11 cellular contexts compared by ENCODE assay signal in genomic region chr12:109763201-109763841, GRCh38. TPM values are rescaled to one million over a fixed set of nuclear protein-coding genes. Genes with fewer than 3 reads are reported as not detected.
A peak's percentile ranks its signal among the peaks of the same experiment; 100 is the strongest.
DNase-seq lines count a peak whose midpoint lies in the region; ATAC-seq, FAIRE-seq and TF ChIP-seq lines count a peak whose summit lies in the region.
"Had no signal": no experiment of that assay in that cellular context is flagged by ENCODE, and none has a peak within 500 bp of the region (broad histone marks: within the 10 kb centered on the region; RNA-seq: fewer than 3 reads in every experiment).

No MANE protein-coding gene starts in this region.

- H3K36me3 ChIP-seq in adrenal gland (replicated peaks in 1 of 2): no peaks in the 10 kb centered on the region
- H3K36me3 ChIP-seq in HepG2 (replicated peaks in 1 of 2; ENCODE audit: control insufficient read depth in 1 of 2, insufficient read depth in 2 of 2, low read length in 2 of 2): peaks cover 0 to 12% of the 10 kb centered on the region in 2 experiments; a peak in 2 of 5 replicates
- no peaks in the 10 kb centered on the region for H3K36me3 ChIP-seq in CD4-positive, alpha-beta memory T cell (ENCODE audit: insufficient read depth, low read length)
- H3K36me3 ChIP-seq: HAP-1 had no signal

- no peak overlapping the region for H3K4me2 ChIP-seq in HepG2 (ENCODE audit: low read depth, low read length)

- H3K27me3 Mint-ChIP-seq in CD14-positive monocyte (ENCODE audit: low read depth in 3 of 3): peaks cover 4 to 7% (median 6%) of the 10 kb centered on the region in 3 donors
- H3K27me3 Mint-ChIP-seq in CD4-positive, alpha-beta memory T cell: no peaks in the 10 kb centered on the region
- H3K27me3 Mint-ChIP-seq: progenitor cell of endocrine pancreas had no signal

- no peak for ATAC-seq in HepG2
- ATAC-seq in GM18873 (IDR thresholded peaks at IDR 0.05; ENCODE audit: low FRiP score, unreplicated experiment): no peak

- 17 to 85% (median 39%) methylated on average over 1 to 3 of the region's 3 CpGs for WGBS in adrenal gland, 4 donors
- WGBS in HepG2 (ENCODE audit: low lambda C conversion rate): 100% methylated on average over 1 of the region's 3 CpGs

- POLR2A ChIA-PET in HepG2 (lab: Yijun Ruan, JAX): no interaction called here
- POLR2A ChIA-PET in CD4-positive, alpha-beta memory T cell (lab: Charles Lee; ENCODE audit: partially characterized antibody): no interaction called here

- intact Hi-C loops in CD14-positive monocyte (cut with micrococcal nuclease) (no loop called here), adrenal gland (cut with DNase I) (no loop called here), HepG2 (cut with micrococcal nuclease; ENCODE audit: unreplicated experiment) (no loop called here)
- intact Hi-C loops in CD4-positive, alpha-beta memory T cell (cut with micrococcal nuclease): no loop called here

- peak overlapping the region; percentile 52 to 89 (median 65) for H3K27ac Mint-ChIP-seq in CD14-positive monocyte
- H3K27ac Mint-ChIP-seq in CD4-positive, alpha-beta memory T cell: peak overlapping the region in 1 of 7 donors; percentile 36
- H3K27ac Mint-ChIP-seq: progenitor cell of endocrine pancreas had no signal

- BruUV-seq in HepG2 (replicated peaks; lab: Mats Ljungman, UMichigan): no TSS peak

- H3K4me1 ChIP-seq in adrenal gland (replicated peaks in 1 of 2): peaks cover 26 to 31% of the 10 kb centered on the region in 2 donors
- peaks cover 16% of the 10 kb centered on the region for H3K4me1 ChIP-seq in HepG2 (ENCODE audit: insufficient read depth, low read length)
- H3K4me1 ChIP-seq in CD4-positive, alpha-beta memory T cell (ENCODE audit: insufficient read depth, low read length): no peaks in the 10 kb centered on the region
- H3K4me1 ChIP-seq: HAP-1 had no signal

- H3K9me3 ChIP-seq in adrenal gland (replicated peaks in 1 of 3) (peaks cover 0 to 5% (median 0%) of the 10 kb centered on the region in 3 donors), HepG2 (ENCODE audit: low read length) (no peaks in the 10 kb centered on the region)
- no peaks in the 10 kb centered on the region for H3K9me3 ChIP-seq in CD4-positive, alpha-beta memory T cell (ENCODE audit: control insufficient read depth in 1 of 2, low read length in 2 of 2)
- H3K9me3 ChIP-seq: HAP-1 had no signal

- H3K9ac ChIP-seq in HepG2 (ENCODE audit: insufficient read depth, low read depth, low read length): no peak overlapping the region

- no peaks in the 10 kb centered on the region for H3K27me3 ChIP-seq in adrenal gland
- H3K27me3 ChIP-seq in HepG2 (ENCODE audit: control insufficient read depth in 1 of 2, insufficient read depth in 2 of 2, low read length in 2 of 2): no peaks in the 10 kb centered on the region
- H3K27me3 ChIP-seq in CD4-positive, alpha-beta memory T cell (ENCODE audit: insufficient read depth, low read length): no peaks in the 10 kb centered on the region

- H4K20me1 ChIP-seq in HepG2 (ENCODE audit: insufficient read depth, low read length): no peaks in the 10 kb centered on the region

- in situ Hi-C loops in HepG2 (cut with HindIII; ENCODE audit: extremely low pct_ligation_motif_present, low pct_unique_long_range_greater_than_20kb): no loop called here
- in situ Hi-C loops in G401 (cut with HindIII; ENCODE audit: low sequenced_read_pairs): no loop called here

- no peak overlapping the region for H2AFZ ChIP-seq in HepG2 (ENCODE audit: low read length)

- no peaks in the 10 kb centered on the region for H3K79me2 ChIP-seq in HepG2 (ENCODE audit: insufficient read depth, low read length)

- H3K27ac ChIP-seq in adrenal gland: peak overlapping the region in 3 of 5 donors; percentile 2 to 75 (median 65)
- no peak overlapping the region for H3K27ac ChIP-seq in HepG2 (ENCODE audit: extremely low read length, insufficient read depth, low read length)
- H3K27ac ChIP-seq in CD4-positive, alpha-beta memory T cell (ENCODE audit: low read depth, low read length): no peak overlapping the region

- no peak for TF ChIP-seq RAD21 in HepG2 (CRISPR knock-in tag; IDR thresholded peaks at IDR 0.05)

- TF ChIP-seq CTCF in CD14-positive monocyte (IDR thresholded peaks at IDR 0.05) (no peak), adrenal gland (IDR thresholded peaks at IDR 0.05) (no peak), HepG2 (CRISPR knock-in tag; IDR thresholded peaks at IDR 0.05) (no peak)

- TF ChIP-seq EP300 in HepG2 (IDR thresholded peaks at IDR 0.05; ENCODE audit: low read depth in 2 of 2, low read length in 2 of 2): no peak
- TF ChIP-seq EP300 in HepG2 (CRISPR knock-in tag; IDR thresholded peaks at IDR 0.05; ENCODE audit: borderline replicate concordance): no peak

- DNase-seq in CD14-positive monocyte (ENCODE audit: low spot score) (peak; percentile 67), Kasumi-1 (lab: John Stamatoyannopoulos, UW) (peak; percentile 79 to 85), adrenal gland (peak; percentile 13 to 71 (median 56)), HepG2 (ENCODE audit: low spot score) (no peak), NAMALWA (ENCODE audit: low spot score) (no peak), G401 (ENCODE audit: low spot score) (no peak)
- DNase-seq in CD4-positive, alpha-beta memory T cell: no peak
- DNase-seq: NCI-H187 had no signal

- peaks cover 0 to 9% of the 10 kb centered on the region in 2 donors for H3K36me3 Mint-ChIP-seq in CD14-positive monocyte
- H3K36me3 Mint-ChIP-seq in CD4-positive, alpha-beta memory T cell: no peaks in the 10 kb centered on the region

- peaks cover 22% of the 10 kb centered on the region for H3K4me1 Mint-ChIP-seq in CD14-positive monocyte
- peaks cover 0 to 1% (median 0%) of the 10 kb centered on the region in 4 donors for H3K4me1 Mint-ChIP-seq in CD4-positive, alpha-beta memory T cell

- peaks cover 5 to 16% (median 12%) of the 10 kb centered on the region in 7 donors for H3K9me3 Mint-ChIP-seq in CD14-positive monocyte
- H3K9me3 Mint-ChIP-seq in CD4-positive, alpha-beta memory T cell: peaks cover 0 to 3% (median 0%) of the 10 kb centered on the region in 8 donors

- no peak overlapping the region for H3K4me3 Mint-ChIP-seq in CD14-positive monocyte
- no peak overlapping the region for H3K4me3 Mint-ChIP-seq in CD4-positive, alpha-beta memory T cell

- H3K4me3 ChIP-seq in adrenal gland: no peak overlapping the region
- no peak overlapping the region for H3K4me3 ChIP-seq in HepG2 (replicated peaks in 1 of 3; ENCODE audit: insufficient read depth in 1 of 3, low read depth in 2 of 3, low read length in 3 of 3)
- no peak overlapping the region for H3K4me3 ChIP-seq in CD4-positive, alpha-beta memory T cell (ENCODE audit: low read length in 2 of 2)
- H3K4me3 ChIP-seq: HAP-1 had no signal

- CTCF ChIA-PET in HepG2 (lab: Yijun Ruan, JAX; ENCODE audit: low intra/inter-chr PET ratio, low total read pairs): no interaction called here
- CTCF ChIA-PET in CD4-positive, alpha-beta memory T cell (lab: Charles Lee; ENCODE audit: partially characterized antibody): interaction anchor here (1.0 kb wide), 1 partner anchor 82 kb away, joined by 3 read pairs; no protein-coding TSS in a partner anchor

- no peak for FAIRE-seq in HepG2 (lab: Jason Lieb, UNC)

- TF ChIP-seq POLR2A in adrenal gland (IDR thresholded peaks at IDR 0.05) (no peak), HepG2 (IDR thresholded peaks at IDR 0.05; ENCODE audit: insufficient read depth in 1 of 2, low read depth in 2 of 2, low read length in 2 of 2) (no peak)

RNA-seq across cellular contexts. Expression of gene FAM222A, which starts 49.7 kb away (rescaled TPM):
- polyA plus RNA-seq in CD14-positive monocyte: not detected
- total RNA-seq in adrenal gland: 10 to 100 TPM; 15.2 to 57.8 (median 27.1) TPM
- 10 to 100 TPM in 2 of 3 donors, 1 to 10 TPM in 1; 9.2 to 36.7 (median 11.7) TPM for polyA plus RNA-seq in adrenal gland
- 7.2 and 9.6 TPM in 2 replicates for total RNA-seq in HepG2 (2016; rRNA removed; fragmentation: Illumina TruSeq; extraction: Trizol)
- 1.9 and 2.5 TPM in 2 replicates for total RNA-seq in HepG2 (2016; cell fraction: cytosol; rRNA removed; fragmentation: Illumina TruSeq; extraction: Trizol; ENCODE audit: low read depth)
- 5.6 and 8.3 TPM in 2 replicates for total RNA-seq in HepG2 (2016; cell fraction: insoluble cytoplasmic fraction; rRNA removed; fragmentation: Illumina TruSeq; extraction: Trizol)
- 7.5 TPM in 2 replicates for total RNA-seq in HepG2 (2016; cell fraction: membrane; rRNA removed; fragmentation: Illumina TruSeq; extraction: Trizol)
- 7.0 and 7.5 TPM in 2 replicates for total RNA-seq in HepG2 (2016; cell fraction: nucleus; rRNA removed; fragmentation: Illumina TruSeq; extraction: Trizol)
- 2.7 and 3.7 TPM in 2 replicates for polyA plus RNA-seq in HepG2 (2011; rRNA removed)
- polyA plus RNA-seq in HepG2 (2011; cell fraction: cytosol; rRNA removed): 2.0 and 3.0 TPM in 2 replicates
- 3.8 and 4.7 TPM in 2 replicates for polyA plus RNA-seq in HepG2 (2011; cell fraction: nucleus; rRNA removed)
- polyA plus RNA-seq in HepG2 (2012): 2.5 and 2.9 TPM in 2 replicates
- 2.5 and 2.6 TPM in 2 replicates for polyA plus RNA-seq in HepG2 (2016; cell fraction: cytosol; fragmentation: Illumina TruSeq; extraction: Trizol; ENCODE audit: low read depth)
- polyA plus RNA-seq in HepG2 (2016; cell fraction: insoluble cytoplasmic fraction; fragmentation: Illumina TruSeq; extraction: Trizol; ENCODE audit: low read depth): 9.4 and 11.8 TPM in 2 replicates
- polyA plus RNA-seq in HepG2 (2016; cell fraction: membrane; fragmentation: Illumina TruSeq; extraction: Trizol; ENCODE audit: low read depth): 8.4 and 9.5 TPM in 2 replicates
- 9.3 and 9.9 TPM in 2 replicates for polyA plus RNA-seq in HepG2 (2016; cell fraction: nucleus; fragmentation: Illumina TruSeq; extraction: Trizol; ENCODE audit: insufficient read depth, low read depth)
- 2.9 and 8.9 TPM in 2 replicates for polyA minus RNA-seq in HepG2 (2011; rRNA and poly(A)+ RNA removed; ENCODE audit: low replicate concordance)
- 3.6 and 4.0 TPM in 2 replicates for polyA minus RNA-seq in HepG2 (2011; cell fraction: cytosol; rRNA and poly(A)+ RNA removed)
- polyA minus RNA-seq in HepG2 (2011; cell fraction: nucleus; rRNA and poly(A)+ RNA removed): 7.9 and 8.2 TPM in 2 replicates
- total RNA-seq in CD4-positive, alpha-beta memory T cell: under 1 TPM; 0.55 to 0.69 TPM
- under 1 TPM in 1 of 2 donors, not detected in 1; 0.25 TPM for polyA plus RNA-seq in CD4-positive, alpha-beta memory T cell
- 4.0 and 9.0 TPM in 2 replicates for total RNA-seq in G401 (2014; rRNA removed; shearing (Covaris generic))

Comparison
In these comparisons a context has a peak if more than half of its experiments do, and no peak if none do; other contexts are left out.
1. DNase-seq: peak in CD14-positive monocyte (single experiment), Kasumi-1 (2 of 2) and adrenal gland (7 of 7); none in HepG2 (single experiment), CD4-positive, alpha-beta memory T cell (0 of 5), NAMALWA (single experiment) and G401 (single experiment).
2. H3K27ac ChIP-seq: peak in adrenal gland (3 of 5); none in HepG2 (single experiment) and CD4-positive, alpha-beta memory T cell (single experiment).